ENCODE assay signal across 12 cellular contexts in the genomic region with DNA sequence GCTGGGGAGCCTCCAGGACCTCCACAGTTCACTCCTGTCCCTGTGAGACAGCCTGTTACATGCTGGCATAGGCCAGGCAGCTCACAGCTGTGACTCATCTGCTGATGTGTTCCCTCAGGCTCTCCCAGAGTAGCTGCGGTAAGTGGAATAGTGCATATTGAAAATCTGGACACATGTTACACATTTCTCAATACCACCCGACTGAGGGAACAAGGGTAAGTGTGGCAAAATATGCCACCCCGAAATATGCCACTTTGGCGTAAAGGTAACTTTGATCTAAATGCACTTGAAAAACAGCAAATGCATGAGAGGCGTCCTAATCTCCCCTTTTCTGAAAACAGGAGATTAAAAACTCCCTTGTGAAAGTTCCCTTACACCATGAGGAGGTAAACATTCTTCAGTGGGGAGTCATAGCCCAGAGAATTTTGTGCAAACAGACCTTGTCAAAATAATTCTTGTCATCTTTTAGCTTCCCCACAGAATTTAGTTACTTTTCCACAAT.
DNase-seq lines count a peak whose midpoint lies in the region; ATAC-seq lines count a peak whose summit lies in the region.
"Had no signal": no experiment of that assay in that cellular context is flagged by ENCODE, and none has a peak within 500 bp of the region (broad histone marks: within the 10 kb centered on the region; RNA-seq: fewer than 3 reads in every experiment).

No MANE protein-coding gene starts in this region.

- DNase-seq in H4 (ENCODE audit: low spot score) (peak; percentile 92), T1000 (lab: John Stamatoyannopoulos, UW) (peak; percentile 73), glomerular visceral epithelial cell (ENCODE audit: extremely low spot score) (peak; percentile 79), sciatic nerve (ENCODE audit: low spot score) (no peak), DMS79 (lab: John Stamatoyannopoulos, UW) (no peak), COLO668 (lab: John Stamatoyannopoulos, UW; ENCODE audit: unreplicated experiment) (no peak)
- DNase-seq in activated CD4-positive, alpha-beta T cell treated with anti-CD3 and anti-CD28 coated beads, Interleukin-2, amount 50 U/mL, for 48 hours = no peak
- DNase-seq: head of caudate nucleus, KBM-7, sigmoid colon, testis had no signal

- ATAC-seq in sciatic nerve (peak; percentile 92), HG02610 (IDR thresholded peaks at IDR 0.05; ENCODE audit: unreplicated experiment) (no peak)

- intact Hi-C loops in sciatic nerve (cut with DNase I) = loop anchor here (10.0 kb wide), 1 partner anchor 557 kb away; a partner anchor contains a TSS

Comparison
In these comparisons a context has a peak if more than half of its experiments do, and no peak if none do; other contexts are left out.
1. DNase-seq: peak in H4 (single experiment), T1000 (single experiment) and glomerular visceral epithelial cell (single experiment); none in sciatic nerve (single experiment), activated CD4-positive, alpha-beta T cell treated with anti-CD3 and anti-CD28 coated beads, Interleukin-2, amount 50 U/mL, for 48 hours (0 of 2), DMS79 (single experiment) and COLO668 (single experiment).